ENCODE assay signal across 8 cellular contexts in the genomic region with DNA sequence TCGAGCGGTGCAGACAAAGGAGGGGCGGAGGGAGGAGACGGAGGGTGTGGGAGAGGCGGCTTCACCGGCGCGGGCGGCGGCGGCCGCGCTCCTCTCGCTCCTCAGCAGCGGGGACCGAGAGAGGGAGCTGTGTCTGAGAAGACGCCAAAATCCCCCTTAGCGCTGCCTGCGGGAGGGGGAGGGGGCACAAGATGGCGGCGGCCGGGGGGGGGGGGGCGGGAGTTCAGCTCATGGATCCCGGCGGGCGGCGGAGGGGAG. TPM values are rescaled to one million over a fixed set of nuclear protein-coding genes. Genes with fewer than 3 reads are reported as not detected.
A peak's percentile ranks its signal among the peaks of the same experiment; 100 is the strongest.
DNase-seq lines count a peak whose midpoint lies in the region; ATAC-seq and TF ChIP-seq lines count a peak whose summit lies in the region.

No MANE protein-coding gene starts in this region.

- H3K36me3 ChIP-seq in neuron (ENCODE audit: insufficient read depth, low read length), result peaks cover 58% of the 10 kb centered on the region

- ATAC-seq in GM18870 (IDR thresholded peaks at IDR 0.05; ENCODE audit: unreplicated experiment) (peak; percentile 8), HG02852 (IDR thresholded peaks at IDR 0.05; ENCODE audit: unreplicated experiment) (peak; percentile 21)

- H2AFZ ChIP-seq in neuron (ENCODE audit: low read depth, low read length), result no peak overlapping the region

- peak; percentile 68 for DNase-seq in T follicular helper cell (ENCODE audit: low read depth)
- no peak for DNase-seq in epithelial cell of proximal tubule (ENCODE audit: low read depth)
- no peak for DNase-seq in hepatic stellate cell (ENCODE audit: low spot score)
- no peak for DNase-seq in NCI-H446 treated with DMSO at 0.1 percent for 48 hours (lab: John Stamatoyannopoulos, UW)
- DNase-seq in NCI-H748 (lab: John Stamatoyannopoulos, UW; ENCODE audit: unreplicated experiment), result no peak

- peak overlapping the region; percentile 57 for H3K4me3 ChIP-seq in epithelial cell of proximal tubule (ENCODE audit: low read depth, low read length)
- H3K4me3 ChIP-seq in neuron (ENCODE audit: low read length), result peak overlapping the region; percentile 91

- no peaks in the 10 kb centered on the region for H3K27me3 ChIP-seq in neuron (ENCODE audit: insufficient read depth, low read length)

- no peaks in the 10 kb centered on the region for H3K9me3 ChIP-seq in neuron (ENCODE audit: low read length)

- no peak for TF ChIP-seq CTCF in epithelial cell of proximal tubule (conservative IDR thresholded peaks at IDR 0.05; ENCODE audit: low read depth, low read length)

- H3K4me1 ChIP-seq in neuron (ENCODE audit: insufficient read depth, low read length), result peaks cover 20% of the 10 kb centered on the region

RNA-seq across cellular contexts. Expression of gene ADNP, which starts 0.3 kb away (rescaled TPM):
- total RNA-seq in epithelial cell of proximal tubule, result 17.1 and 19.0 TPM in 2 replicates

RNA-seq across cellular contexts. Expression of gene DPM1, which starts 27.4 kb away (rescaled TPM):
- total RNA-seq in epithelial cell of proximal tubule, result 72.8 and 74.3 TPM in 2 replicates

RNA-seq across cellular contexts. Expression of gene MOCS3, which starts 27.6 kb away (rescaled TPM):
- total RNA-seq in epithelial cell of proximal tubule, result 5.3 and 6.4 TPM in 2 replicates
